23 cellular contexts compared by ENCODE assay signal in genomic region chr7:90760892-90761291, GRCh38.
"Had no signal": no experiment of that assay in that cellular context is flagged by ENCODE, and none has a peak within 500 bp of the region (broad histone marks: within the 10 kb centered on the region; RNA-seq: fewer than 3 reads in every experiment).

No MANE protein-coding gene starts in this region.

- H3K9me3 ChIP-seq: esophagus squamous epithelium, prostate gland, spleen, upper lobe of left lung had no signal

- H3K27me3 ChIP-seq: esophagus squamous epithelium, spleen, upper lobe of left lung had no signal

- H3K27me3 Mint-ChIP-seq: activated naive CD8-positive, alpha-beta T cell treated with anti-CD3 and anti-CD28 coated beads, Interleukin-2, amount 50 U/mL, for 24 hours; brain had no signal

- DNase-seq: activated CD4-positive, alpha-beta T cell treated with anti-CD3 and anti-CD28 coated beads for 1 hour; activated CD4-positive, alpha-beta T cell treated with anti-CD3 and anti-CD28 coated beads, Interleukin-2, amount 50 U/mL, for 1 hour; activated CD8-positive, alpha-beta T cell treated with anti-CD3 and anti-CD28 coated beads, Interleukin-2, amount 10 ng/mL, durations not matched to agents 7 days and 5 days; activated gamma-delta T cell; activated naive CD4-positive, alpha-beta T cell treated with anti-CD3 and anti-CD28 coated beads, Interleukin-2, amount 50 U/mL, for 16 hours; activated naive CD8-positive, alpha-beta T cell treated with anti-CD3 and anti-CD28 coated beads, Interleukin-2, amount 50 U/mL, for 24 hours; aorta; caudate nucleus; dermis blood vessel endothelial cell; effector CD8-positive, alpha-beta T cell; esophagus squamous epithelium; hypothalamus; left colon; mesenchymal stem cell; occipital lobe; spleen; stimulated activated CD4-positive, alpha-beta T cell treated with anti-CD3 and anti-CD28 coated beads, Interleukin-4, amount 100 ng/mL, for 24 hours; stimulated activated naive CD8-positive, alpha-beta T cell treated with anti-CD3 and anti-CD28 coated beads, Interleukin-15, Interleukin-2, amounts not matched to agents 100 U/mL and 50 U/mL, for 24 hours; T-helper 9 cell; upper lobe of left lung had no signal

- ATAC-seq: activated CD8-positive, alpha-beta T cell treated with anti-CD3 and anti-CD28 coated beads, Interleukin-2, amount 10 ng/mL, durations not matched to agents 7 days and 5 days; activated naive CD8-positive, alpha-beta T cell treated with anti-CD3 and anti-CD28 coated beads, Interleukin-2, amount 50 U/mL, for 24 hours; left colon; stimulated activated naive CD8-positive, alpha-beta T cell treated with anti-CD3 and anti-CD28 coated beads, Interleukin-15, Interleukin-2, amounts not matched to agents 100 U/mL and 50 U/mL, for 24 hours had no signal

- H3K4me3 Mint-ChIP-seq: activated CD8-positive, alpha-beta T cell treated with anti-CD3 and anti-CD28 coated beads, Interleukin-2, amount 10 ng/mL, durations not matched to agents 7 days and 5 days; activated naive CD8-positive, alpha-beta T cell treated with anti-CD3 and anti-CD28 coated beads, Interleukin-2, amount 50 U/mL, for 24 hours; activated T-helper 1 cell treated with anti-CD3 and anti-CD28 coated beads, Interleukin-12 subunit alpha, Interleukin-12 subunit beta, Interleukin-2, Interleukin-4 antibody, amounts not matched to agents 30 ng/mL and 10 ng/mL and 1 ng/mL, durations not matched to agents 14 hours and 24 hours and 36 hours; brain had no signal

- H3K27ac Mint-ChIP-seq: activated CD8-positive, alpha-beta T cell treated with anti-CD3 and anti-CD28 coated beads, Interleukin-2, amount 10 ng/mL, durations not matched to agents 7 days and 5 days; activated naive CD8-positive, alpha-beta T cell treated with anti-CD3 and anti-CD28 coated beads, Interleukin-2, amount 50 U/mL, for 24 hours; activated T-helper 1 cell treated with anti-CD3 and anti-CD28 coated beads, Interleukin-12 subunit alpha, Interleukin-12 subunit beta, Interleukin-2, Interleukin-4 antibody, amounts not matched to agents 30 ng/mL and 10 ng/mL and 1 ng/mL, durations not matched to agents 14 hours and 24 hours and 36 hours had no signal

- H3K4me3 ChIP-seq: esophagus squamous epithelium, prostate gland, spleen, upper lobe of left lung had no signal

- H3K36me3 ChIP-seq: esophagus squamous epithelium, prostate gland, spleen, upper lobe of left lung had no signal

- H3K27ac ChIP-seq: esophagus squamous epithelium, prostate gland, spleen, upper lobe of left lung had no signal

- H3K9me3 Mint-ChIP-seq: activated naive CD8-positive, alpha-beta T cell treated with anti-CD3 and anti-CD28 coated beads, Interleukin-2, amount 50 U/mL, for 24 hours; activated T-helper 1 cell treated with anti-CD3 and anti-CD28 coated beads, Interleukin-12 subunit alpha, Interleukin-12 subunit beta, Interleukin-2, Interleukin-4 antibody, amounts not matched to agents 30 ng/mL and 10 ng/mL and 1 ng/mL, durations not matched to agents 14 hours and 24 hours and 36 hours; brain had no signal

- H3K4me1 ChIP-seq: esophagus squamous epithelium, prostate gland had no signal
